In genomic region chr12:111635524-111635923, GRCh38 we compare ENCODE assay signal across 1 cellular context.
TF ChIP-seq lines count a peak whose summit lies in the region.

No MANE protein-coding gene starts in this region.

TF ChIP-seq in IMR-90, 13 proteins besides CTCF, POLR2A, EP300 and RAD21 (continued from another document):
- TF ChIP-seq, protein P1, sequence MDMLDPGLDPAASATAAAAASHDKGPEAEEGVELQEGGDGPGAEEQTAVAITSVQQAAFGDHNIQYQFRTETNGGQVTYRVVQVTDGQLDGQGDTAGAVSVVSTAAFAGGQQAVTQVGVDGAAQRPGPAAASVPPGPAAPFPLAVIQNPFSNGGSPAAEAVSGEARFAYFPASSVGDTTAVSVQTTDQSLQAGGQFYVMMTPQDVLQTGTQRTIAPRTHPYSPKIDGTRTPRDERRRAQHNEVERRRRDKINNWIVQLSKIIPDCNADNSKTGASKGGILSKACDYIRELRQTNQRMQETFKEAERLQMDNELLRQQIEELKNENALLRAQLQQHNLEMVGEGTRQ (IDR thresholded peaks at IDR 0.05; ENCODE audit: low read depth, low read length) = no peak
- no peak for TF ChIP-seq FOS (IDR thresholded peaks at IDR 0.05; ENCODE audit: low read depth, low read length)
